ENCODE assay signal across 1 cellular context in the genomic region with DNA sequence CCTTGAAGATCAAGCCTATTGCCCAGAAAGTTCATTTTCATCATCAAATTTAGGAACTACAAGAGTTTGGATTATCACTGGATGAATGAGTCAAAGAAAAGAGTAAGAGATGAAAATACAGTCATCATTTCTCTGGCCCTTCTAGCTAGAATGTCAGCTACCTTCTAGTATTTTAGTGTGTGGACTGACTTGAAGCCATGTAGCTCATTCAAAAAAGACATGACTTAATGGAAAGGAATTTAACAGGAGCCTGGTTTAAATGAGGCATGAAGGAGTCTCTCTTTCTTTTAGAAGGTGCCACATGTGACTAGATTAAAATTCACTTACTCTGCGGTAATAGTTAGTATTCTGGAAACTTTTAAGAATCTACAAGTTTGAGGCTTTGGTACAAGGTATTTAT.
TF ChIP-seq lines count a peak whose summit lies in the region.

No MANE protein-coding gene starts in this region.

TF ChIP-seq in IMR-90, 13 proteins besides CTCF, POLR2A, EP300 and RAD21:
- TF ChIP-seq CHD1 (IDR thresholded peaks at IDR 0.05; ENCODE audit: low read depth, low read length) (no peak), RFX5 (IDR thresholded peaks at IDR 0.05; ENCODE audit: low read depth, low read length) (no peak), BHLHE40 (IDR thresholded peaks at IDR 0.05; ENCODE audit: low read depth, low read length) (no peak), RCOR1 (IDR thresholded peaks at IDR 0.05; ENCODE audit: insufficient replicate concordance, low read length) (no peak), SMC3 (IDR thresholded peaks at IDR 0.05; ENCODE audit: low read depth, low read length) (no peak), FOS (IDR thresholded peaks at IDR 0.05; ENCODE audit: low read depth, low read length) (no peak), MAZ (IDR thresholded peaks at IDR 0.05; ENCODE audit: borderline replicate concordance, low read depth, low read length) (no peak), MXI1 (IDR thresholded peaks at IDR 0.05; ENCODE audit: borderline replicate concordance, low read depth, low read length) (no peak), CEBPB (IDR thresholded peaks at IDR 0.05; ENCODE audit: low read depth, low read length) (no peak), MAFK (IDR thresholded peaks at IDR 0.05; ENCODE audit: low read depth, low read length) (no peak), NFE2L2 (IDR thresholded peaks at IDR 0.05; ENCODE audit: low read depth, low read length) (no peak)
- TF ChIP-seq, protein P1, sequence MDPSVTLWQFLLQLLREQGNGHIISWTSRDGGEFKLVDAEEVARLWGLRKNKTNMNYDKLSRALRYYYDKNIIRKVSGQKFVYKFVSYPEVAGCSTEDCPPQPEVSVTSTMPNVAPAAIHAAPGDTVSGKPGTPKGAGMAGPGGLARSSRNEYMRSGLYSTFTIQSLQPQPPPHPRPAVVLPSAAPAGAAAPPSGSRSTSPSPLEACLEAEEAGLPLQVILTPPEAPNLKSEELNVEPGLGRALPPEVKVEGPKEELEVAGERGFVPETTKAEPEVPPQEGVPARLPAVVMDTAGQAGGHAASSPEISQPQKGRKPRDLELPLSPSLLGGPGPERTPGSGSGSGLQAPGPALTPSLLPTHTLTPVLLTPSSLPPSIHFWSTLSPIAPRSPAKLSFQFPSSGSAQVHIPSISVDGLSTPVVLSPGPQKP (IDR thresholded peaks at IDR 0.05; ENCODE audit: borderline replicate concordance, low read depth, low read length), result no peak
- TF ChIP-seq, protein P2, sequence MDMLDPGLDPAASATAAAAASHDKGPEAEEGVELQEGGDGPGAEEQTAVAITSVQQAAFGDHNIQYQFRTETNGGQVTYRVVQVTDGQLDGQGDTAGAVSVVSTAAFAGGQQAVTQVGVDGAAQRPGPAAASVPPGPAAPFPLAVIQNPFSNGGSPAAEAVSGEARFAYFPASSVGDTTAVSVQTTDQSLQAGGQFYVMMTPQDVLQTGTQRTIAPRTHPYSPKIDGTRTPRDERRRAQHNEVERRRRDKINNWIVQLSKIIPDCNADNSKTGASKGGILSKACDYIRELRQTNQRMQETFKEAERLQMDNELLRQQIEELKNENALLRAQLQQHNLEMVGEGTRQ (IDR thresholded peaks at IDR 0.05; ENCODE audit: low read depth, low read length), result no peak
